14 cellular contexts compared by ENCODE assay signal in the genomic region with DNA sequence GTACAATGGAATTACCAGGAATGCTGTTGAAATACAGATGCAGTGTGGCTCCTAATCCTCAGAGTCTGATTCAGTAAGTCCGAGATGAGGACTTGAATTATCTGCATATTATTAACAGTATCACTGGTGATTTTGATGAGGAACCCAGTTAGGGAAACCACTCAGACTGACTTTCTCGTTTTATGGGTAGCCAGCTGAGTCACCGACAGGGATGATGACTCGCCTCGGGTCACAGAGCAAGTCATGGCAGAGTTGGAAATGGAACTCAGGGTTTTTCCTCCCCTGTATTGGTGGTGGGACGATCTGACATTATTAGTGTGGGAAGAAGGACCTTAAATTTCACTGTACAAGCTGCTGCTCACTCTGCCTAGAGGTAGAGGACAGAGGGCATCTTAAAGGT. TPM values are rescaled to one million over a fixed set of nuclear protein-coding genes. Genes with fewer than 3 reads are reported as not detected.
DNase-seq lines count a peak whose midpoint lies in the region; TF ChIP-seq lines count a peak whose summit lies in the region.
"Had no signal": no experiment of that assay in that cellular context is flagged by ENCODE, and none has a peak within 500 bp of the region (broad histone marks: within the 10 kb centered on the region; RNA-seq: fewer than 3 reads in every experiment).

No MANE protein-coding gene starts in this region.

- POLR2A ChIA-PET in Caco-2 (lab: Charles Lee), result no interaction called here

- no TSS peak for BruUV-seq in Caco-2 (replicated peaks; lab: Mats Ljungman, UMichigan)

- H3K4me1 ChIP-seq in Caco-2, result no peaks in the 10 kb centered on the region
- H3K4me1 ChIP-seq: parathyroid adenoma had no signal

- no peaks in the 10 kb centered on the region for H3K27me3 ChIP-seq in Caco-2 (replicated peaks; ENCODE audit: control insufficient read depth, insufficient read depth, low read length)

- H3K4me3 Mint-ChIP-seq in Caco-2 (ENCODE audit: unreplicated experiment), result no peak overlapping the region
- H3K4me3 Mint-ChIP-seq: activated B cell treated with CpG ODN at 0.5 μM for 24 hours had no signal

- CTCF ChIA-PET in Caco-2 (lab: Charles Lee), result interaction anchor here (1.7 kb wide), 3 partner anchors 251 to 263 kb away, joined by 4 to 6 read pairs (median 5); no protein-coding TSS in a partner anchor

- no peaks in the 10 kb centered on the region for H3K9me3 Mint-ChIP-seq in Caco-2 (ENCODE audit: unreplicated experiment)
- H3K9me3 Mint-ChIP-seq: activated B cell treated with CpG ODN at 0.5 μM for 24 hours had no signal

- DNase-seq in activated T-cell treated with anti-CD3 and anti-CD28 coated beads, Interleukin-2, amount 50 U/mL, for 48 hours, result peak; percentile 35 to 55
- no peak for DNase-seq in activated T-cell treated with anti-CD3 and anti-CD28 coated beads, Interleukin-2, amount 50 U/mL, for 1 hour
- DNase-seq in RKO (ENCODE audit: low spot score), result peak; percentile 70
- DNase-seq in erythroblast (lab: John Stamatoyannopoulos, UW), result peak; percentile 65 to 83
- DNase-seq in stimulated activated CD4-positive, alpha-beta T cell treated with anti-CD3 and anti-CD28 coated beads, Interleukin-4, amount 100 ng/mL, for 48 hours (ENCODE audit: low read depth in 2 of 2), result peak; percentile 2 to 4
- DNase-seq in epidermal melanocyte (ENCODE audit: insufficient read length, low spot score), result no peak
- DNase-seq in Caco-2, result no peak
- no peak for DNase-seq in GF-D8 (lab: John Stamatoyannopoulos, UW)
- DNase-seq: activated B cell treated with CpG ODN at 0.5 μM for 24 hours, aorta, NCI-H2029, RPMI8226 had no signal

- H3K4me1 Mint-ChIP-seq in Caco-2 (ENCODE audit: low read depth, unreplicated experiment), result no peaks in the 10 kb centered on the region

- no peak overlapping the region for H3K4me3 ChIP-seq in Caco-2 (ENCODE audit: low read depth, low read length)

- no peak for TF ChIP-seq POLR2A in erythroblast (IDR thresholded peaks at IDR 0.05; ENCODE audit: low read length)

- no peaks in the 10 kb centered on the region for H3K27me3 Mint-ChIP-seq in Caco-2 (ENCODE audit: insufficient read depth, unreplicated experiment)
- H3K27me3 Mint-ChIP-seq: activated B cell treated with CpG ODN at 0.5 μM for 24 hours had no signal

- intact Hi-C loops in Caco-2 (cut with micrococcal nuclease; ENCODE audit: unreplicated experiment), result loop anchor here (10.0 kb wide), 1 partner anchor 495 kb away; no protein-coding TSS in a partner anchor

- no peak for TF ChIP-seq CTCF in Caco-2 (IDR thresholded peaks at IDR 0.05; ENCODE audit: insufficient read depth in 1 of 2, low read depth in 1 of 2, low read length in 1 of 2, severe bottlenecking in 1 of 2, unreplicated experiment in 1 of 2)

- H3K36me3 Mint-ChIP-seq in Caco-2 (ENCODE audit: insufficient read depth, unreplicated experiment), result peaks cover 5% of the 10 kb centered on the region

- H3K9me3 ChIP-seq in Caco-2, result no peaks in the 10 kb centered on the region

- no peaks in the 10 kb centered on the region for H3K36me3 ChIP-seq in Caco-2 (ENCODE audit: control insufficient read depth, insufficient read depth, low read length)

- no peak overlapping the region for H3K27ac Mint-ChIP-seq in Caco-2 (ENCODE audit: unreplicated experiment)
- H3K27ac Mint-ChIP-seq: activated B cell treated with CpG ODN at 0.5 μM for 24 hours had no signal

RNA-seq across cellular contexts. Expression of a gene that starts 51.3 kb away (rescaled TPM):
- 0.09 and 0.26 TPM in 2 replicates for total RNA-seq in Caco-2 (2022)
- total RNA-seq: activated B cell treated with CpG ODN at 0.5 μM for 24 hours, epithelial cell of proximal tubule had no signal

Comparison
In these comparisons a context has a peak if more than half of its experiments do, and no peak if none do; other contexts are left out.
1. DNase-seq: peak in activated T-cell treated with anti-CD3 and anti-CD28 coated beads, Interleukin-2, amount 50 U/mL, for 48 hours (2 of 2), RKO (single experiment), erythroblast (2 of 2) and stimulated activated CD4-positive, alpha-beta T cell treated with anti-CD3 and anti-CD28 coated beads, Interleukin-4, amount 100 ng/mL, for 48 hours (2 of 2); none in activated T-cell treated with anti-CD3 and anti-CD28 coated beads, Interleukin-2, amount 50 U/mL, for 1 hour (single experiment), epidermal melanocyte (single experiment), Caco-2 (0 of 2) and GF-D8 (single experiment).